ENCODE assay signal across 1 cellular context in genomic region chr9:125851971-125852370, GRCh38.
TF ChIP-seq lines count a peak whose summit lies in the region.

No MANE protein-coding gene starts in this region.

TF ChIP-seq in SK-N-SH, 30 proteins besides CTCF, POLR2A, EP300 and RAD21 (continued from another document):
- TF ChIP-seq ZBTB33 (IDR thresholded peaks at IDR 0.05; ENCODE audit: borderline replicate concordance, low read depth) = no peak
- peak; percentile 34 for TF ChIP-seq CHD2 (IDR thresholded peaks at IDR 0.05; ENCODE audit: low read length, partially characterized antibody)
- TF ChIP-seq RXRA (IDR thresholded peaks at IDR 0.05; ENCODE audit: borderline replicate concordance, low read depth) = no peak
TF ChIP-seq in SK-N-SH: peak in this region for 7.
